ENCODE assay signal across 8 cellular contexts in the genomic region with DNA sequence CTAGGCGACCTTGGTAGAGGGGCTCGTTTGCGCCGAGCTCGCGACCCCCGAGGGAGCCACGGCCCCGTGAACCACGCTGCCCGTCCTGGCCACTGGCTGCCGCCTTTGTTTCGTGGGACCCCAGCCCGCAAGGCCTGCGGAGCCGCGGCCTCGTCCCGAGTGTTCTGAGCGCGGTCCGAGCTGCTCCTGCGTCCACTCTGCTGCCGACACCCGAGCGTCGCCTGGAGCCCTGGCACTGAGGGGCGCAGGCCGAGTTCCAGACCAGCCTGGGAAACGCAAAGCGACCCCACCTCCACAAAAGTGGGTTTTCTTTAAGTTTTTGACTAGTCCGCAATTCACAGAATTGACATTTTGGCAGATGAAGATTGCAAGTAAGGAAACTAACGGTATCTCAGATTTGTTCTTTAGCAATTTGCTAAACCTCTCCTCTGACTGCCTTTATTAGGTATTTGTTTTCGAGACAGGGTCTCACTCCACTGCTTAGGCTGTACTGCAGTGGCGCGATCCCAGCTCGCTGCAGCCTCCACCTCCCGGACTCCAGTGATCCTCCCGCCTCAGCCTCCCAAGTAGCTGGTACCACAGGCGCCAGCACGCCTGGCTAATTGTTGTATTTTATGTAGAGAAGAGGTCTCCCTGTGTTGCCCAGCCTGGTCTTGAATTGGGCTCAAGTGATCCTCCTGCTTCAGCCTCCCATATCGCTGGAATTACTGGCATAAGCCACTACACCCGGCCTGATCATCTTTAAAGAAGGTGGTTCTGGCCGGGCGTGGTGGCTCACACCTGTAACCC. TPM values are rescaled to one million over a fixed set of nuclear protein-coding genes. Genes with fewer than 3 reads are reported as not detected.
DNase-seq lines count a peak whose midpoint lies in the region; ATAC-seq and TF ChIP-seq lines count a peak whose summit lies in the region.

No MANE protein-coding gene starts in this region.

- H3K36me3 ChIP-seq in ACC112 (ENCODE audit: insufficient read depth, low read length) (peaks cover 9% of the 10 kb centered on the region; the same call in 1 of the 2 replicates), muscle layer of colon (ENCODE audit: insufficient read depth, low read length) (no peaks in the 10 kb centered on the region)

- no peak overlapping the region for H2AFZ ChIP-seq in ACC112 (ENCODE audit: low read length, unreplicated experiment)

- peaks cover 43% of the 10 kb centered on the region for H3K79me2 ChIP-seq in ACC112 (ENCODE audit: control insufficient read depth, insufficient read depth, low read length, unreplicated experiment)

- no peaks in the 10 kb centered on the region for H3K9me3 Mint-ChIP-seq in IgD-negative memory B cell

- no peak for DNase-seq in choroid plexus epithelial cell (ENCODE audit: low read depth)
- DNase-seq in anterior cingulate cortex (lab: John Stamatoyannopoulos, UW): no peak
- DNase-seq in NCI-H1436 treated with DMSO at 0.1 percent for 48 hours (lab: John Stamatoyannopoulos, UW): no peak

- peak overlapping the region; percentile 49 for H3K9ac ChIP-seq in muscle layer of colon (ENCODE audit: low read length)

- peak overlapping the region; percentile 86 to 99 (median 98) for H3K4me3 Mint-ChIP-seq in IgD-negative memory B cell

- H3K4me1 Mint-ChIP-seq in IgD-negative memory B cell: peaks cover 21 to 28% (median 21%) of the 10 kb centered on the region in 3 donors

- peaks cover 4% of the 10 kb centered on the region for H3K36me3 Mint-ChIP-seq in IgD-negative memory B cell

- H3K27me3 ChIP-seq in ACC112 (ENCODE audit: insufficient read depth, low read length) (no peaks in the 10 kb centered on the region), muscle layer of colon (ENCODE audit: control insufficient read depth in 1 of 2, insufficient read depth in 2 of 2, low read length in 2 of 2) (no peaks in the 10 kb centered on the region)

- ATAC-seq in GM18520 (IDR thresholded peaks at IDR 0.05; ENCODE audit: unreplicated experiment) (no peak), GM19351 (IDR thresholded peaks at IDR 0.05; ENCODE audit: unreplicated experiment) (no peak)

- TF ChIP-seq CTCF in choroid plexus epithelial cell (conservative IDR thresholded peaks at IDR 0.05; ENCODE audit: low read depth, low read length): no peak

- H3K27ac ChIP-seq in ACC112 (ENCODE audit: low read depth, low read length) (peak overlapping the region; percentile 65; the same call in 1 of the 2 replicates), muscle layer of colon (ENCODE audit: low read depth, low read length) (peak overlapping the region; percentile 76)

- H3K4me3 ChIP-seq in ACC112 (ENCODE audit: low read depth, low read length) (peak overlapping the region; percentile 86), choroid plexus epithelial cell (ENCODE audit: low read depth, low read length) (peak overlapping the region; percentile 66), muscle layer of colon (ENCODE audit: low read depth in 1 of 2, low read length in 2 of 2) (peak overlapping the region; percentile 25 to 53)

- H3K9me3 ChIP-seq in muscle layer of colon (ENCODE audit: low read length): no peaks in the 10 kb centered on the region

- H3K27me3 Mint-ChIP-seq in IgD-negative memory B cell: peaks cover 2% of the 10 kb centered on the region

- H3K4me1 ChIP-seq in ACC112 (ENCODE audit: control insufficient read depth, insufficient read depth, low read length, unreplicated experiment) (peaks cover 12% of the 10 kb centered on the region), muscle layer of colon (ENCODE audit: insufficient read depth, low read length) (peaks cover 26% of the 10 kb centered on the region)

- H3K27ac Mint-ChIP-seq in IgD-negative memory B cell: peak overlapping the region in 2 of 3 donors; percentile 19 to 100

RNA-seq across cellular contexts. Expression of gene RNH1, which starts 0.9 kb away (rescaled TPM):
- polyA plus RNA-seq in IgD-negative memory B cell: 202 TPM

RNA-seq across cellular contexts. Expression of gene HRAS, which starts 27.5 kb away (rescaled TPM):
- polyA plus RNA-seq in IgD-negative memory B cell: 22.5 TPM

RNA-seq across cellular contexts. Expression of gene LRRC56, which starts 29.4 kb away (rescaled TPM):
- polyA plus RNA-seq in IgD-negative memory B cell: 2.6 TPM

RNA-seq across cellular contexts. Expression of gene LMNTD2, which starts 52.6 kb away (rescaled TPM):
- polyA plus RNA-seq in IgD-negative memory B cell: 3.8 TPM

RNA-seq across cellular contexts. Expression of gene RASSF7, which starts 52.8 kb away (rescaled TPM):
- 42.0 TPM for polyA plus RNA-seq in IgD-negative memory B cell
